Comparison of ENCODE assay signal across 26 cellular contexts in genomic region chr4:1255151-1255550, GRCh38. TPM values are rescaled to one million over a fixed set of nuclear protein-coding genes. Genes with fewer than 3 reads are reported as not detected.
DNase-seq lines count a peak whose midpoint lies in the region; ATAC-seq and TF ChIP-seq lines count a peak whose summit lies in the region.
"Had no signal": no experiment of that assay in that cellular context is flagged by ENCODE, and none has a peak within 500 bp of the region (broad histone marks: within the 10 kb centered on the region; RNA-seq: fewer than 3 reads in every experiment).

No MANE protein-coding gene starts in this region.

- no peaks in the 10 kb centered on the region for H3K27me3 ChIP-seq in naive thymus-derived CD4-positive, alpha-beta T cell (ENCODE audit: control insufficient read depth in 2 of 2, insufficient read depth in 2 of 2, low read length in 2 of 2)
- no peaks in the 10 kb centered on the region for H3K27me3 ChIP-seq in uterus

- DNase-seq in activated CD4-positive, alpha-beta T cell treated with anti-CD3 and anti-CD28 coated beads, Interleukin-2, amount 10 ng/mL, durations not matched to agents 24 days and 14 days = peak; percentile 41
- DNase-seq in activated CD4-positive, alpha-beta T cell treated with anti-CD3 and anti-CD28 coated beads for 4 hours = no peak
- DNase-seq in ELR (ENCODE audit: low read depth) (peak; percentile 9), amniotic epithelial cell (ENCODE audit: low read depth) (peak; percentile 30), DMS114 treated with DMSO at 0.1 percent for 48 hours (lab: John Stamatoyannopoulos, UW; ENCODE audit: unreplicated experiment) (no peak), uterus (no peak)
- DNase-seq in naive thymus-derived CD4-positive, alpha-beta T cell = no peak
- no peak for DNase-seq in activated T-helper 1 cell treated with anti-CD3 and anti-CD28 coated beads, Interleukin-12 subunit alpha, Interleukin-12 subunit beta, Interleukin-2, Interleukin-4 antibody, amounts not matched to agents 30 ng/mL and 10 ng/mL and 1 ng/mL, durations not matched to agents 14 hours and 24 hours and 36 hours (ENCODE audit: low spot score)
- DNase-seq: 8988T, activated gamma-delta T cell, amygdala, cortex of kidney, DMS53, endodermal cell, glutamatergic neuron, kidney, NCI-H1048, NCI-H187 treated with DMSO at 0.1 percent for 48 hours, NCI-H69, T-helper 2 cell had no signal

- peaks cover 23 to 32% of the 10 kb centered on the region in 2 donors for H3K4me1 ChIP-seq in naive thymus-derived CD4-positive, alpha-beta T cell (ENCODE audit: control insufficient read depth in 2 of 2, insufficient read depth in 2 of 2, low read length in 2 of 2)
- peaks cover 0 to 7% of the 10 kb centered on the region in 2 donors for H3K4me1 ChIP-seq in uterus

- peaks cover 34% of the 10 kb centered on the region for H3K4me1 Mint-ChIP-seq in activated CD4-positive, alpha-beta T cell treated with anti-CD3 and anti-CD28 coated beads, Interleukin-2, amount 10 ng/mL, durations not matched to agents 24 days and 14 days
- peaks cover 39 to 73% (median 63%) of the 10 kb centered on the region in 7 donors for H3K4me1 Mint-ChIP-seq in naive thymus-derived CD4-positive, alpha-beta T cell
- H3K4me1 Mint-ChIP-seq in activated T-helper 1 cell treated with anti-CD3 and anti-CD28 coated beads, Interleukin-12 subunit alpha, Interleukin-12 subunit beta, Interleukin-2, Interleukin-4 antibody, amounts not matched to agents 30 ng/mL and 10 ng/mL and 1 ng/mL, durations not matched to agents 14 hours and 24 hours and 36 hours (ENCODE audit: low read depth) = peaks cover 54% of the 10 kb centered on the region
- H3K4me1 Mint-ChIP-seq: endodermal cell had no signal

- H3K36me3 ChIP-seq in naive thymus-derived CD4-positive, alpha-beta T cell (ENCODE audit: control insufficient read depth in 2 of 3, insufficient read depth in 3 of 3, low read length in 3 of 3) = peaks cover 0 to 6% (median 0%) of the 10 kb centered on the region in 3 experiments
- H3K36me3 ChIP-seq in uterus = no peaks in the 10 kb centered on the region

- H3K4me3 ChIP-seq in naive thymus-derived CD4-positive, alpha-beta T cell (ENCODE audit: low read length) = no peak overlapping the region
- H3K4me3 ChIP-seq in uterus = no peak overlapping the region
- H3K4me3 ChIP-seq: GM23338, lung had no signal

- no peaks in the 10 kb centered on the region for H3K9me3 ChIP-seq in naive thymus-derived CD4-positive, alpha-beta T cell (ENCODE audit: control insufficient read depth in 2 of 3, low read length in 3 of 3)
- no peaks in the 10 kb centered on the region for H3K9me3 ChIP-seq in uterus

- H3K4me3 Mint-ChIP-seq in activated CD4-positive, alpha-beta T cell treated with anti-CD3 and anti-CD28 coated beads, Interleukin-2, amount 10 ng/mL, durations not matched to agents 24 days and 14 days = no peak overlapping the region
- peak overlapping the region in 1 of 10 donors; percentile 14 for H3K4me3 Mint-ChIP-seq in naive thymus-derived CD4-positive, alpha-beta T cell
- no peak overlapping the region for H3K4me3 Mint-ChIP-seq in activated T-helper 1 cell treated with anti-CD3 and anti-CD28 coated beads, Interleukin-12 subunit alpha, Interleukin-12 subunit beta, Interleukin-2, Interleukin-4 antibody, amounts not matched to agents 30 ng/mL and 10 ng/mL and 1 ng/mL, durations not matched to agents 14 hours and 24 hours and 36 hours
- H3K4me3 Mint-ChIP-seq: endodermal cell, GM23338, type B pancreatic cell had no signal

- POLR2A ChIA-PET in naive thymus-derived CD4-positive, alpha-beta T cell (lab: Charles Lee) = interaction anchor here (0.9 kb wide), 1 partner anchor 12 kb away, joined by 3 read pairs; no protein-coding TSS in a partner anchor

- no peak for ATAC-seq in naive thymus-derived CD4-positive, alpha-beta T cell
- ATAC-seq: GM23338 had no signal

- H3K27me3 Mint-ChIP-seq in activated CD4-positive, alpha-beta T cell treated with anti-CD3 and anti-CD28 coated beads, Interleukin-2, amount 10 ng/mL, durations not matched to agents 24 days and 14 days = no peaks in the 10 kb centered on the region
- no peaks in the 10 kb centered on the region for H3K27me3 Mint-ChIP-seq in naive thymus-derived CD4-positive, alpha-beta T cell
- no peaks in the 10 kb centered on the region for H3K27me3 Mint-ChIP-seq in activated T-helper 1 cell treated with anti-CD3 and anti-CD28 coated beads, Interleukin-12 subunit alpha, Interleukin-12 subunit beta, Interleukin-2, Interleukin-4 antibody, amounts not matched to agents 30 ng/mL and 10 ng/mL and 1 ng/mL, durations not matched to agents 14 hours and 24 hours and 36 hours (ENCODE audit: insufficient read depth)
- H3K27me3 Mint-ChIP-seq: type B pancreatic cell had no signal

- peaks cover 22% of the 10 kb centered on the region for H3K9me3 Mint-ChIP-seq in activated CD4-positive, alpha-beta T cell treated with anti-CD3 and anti-CD28 coated beads, Interleukin-2, amount 10 ng/mL, durations not matched to agents 24 days and 14 days
- peaks cover 0 to 45% (median 3%) of the 10 kb centered on the region in 11 donors for H3K9me3 Mint-ChIP-seq in naive thymus-derived CD4-positive, alpha-beta T cell
- peaks cover 45% of the 10 kb centered on the region for H3K9me3 Mint-ChIP-seq in activated T-helper 1 cell treated with anti-CD3 and anti-CD28 coated beads, Interleukin-12 subunit alpha, Interleukin-12 subunit beta, Interleukin-2, Interleukin-4 antibody, amounts not matched to agents 30 ng/mL and 10 ng/mL and 1 ng/mL, durations not matched to agents 14 hours and 24 hours and 36 hours

- CTCF ChIA-PET in naive thymus-derived CD4-positive, alpha-beta T cell (lab: Charles Lee) = no interaction called here

- no peak overlapping the region for H3K27ac Mint-ChIP-seq in activated CD4-positive, alpha-beta T cell treated with anti-CD3 and anti-CD28 coated beads, Interleukin-2, amount 10 ng/mL, durations not matched to agents 24 days and 14 days
- H3K27ac Mint-ChIP-seq in naive thymus-derived CD4-positive, alpha-beta T cell = peak overlapping the region in 5 of 9 donors; percentile 54 to 93 (median 89)
- H3K27ac Mint-ChIP-seq in activated T-helper 1 cell treated with anti-CD3 and anti-CD28 coated beads, Interleukin-12 subunit alpha, Interleukin-12 subunit beta, Interleukin-2, Interleukin-4 antibody, amounts not matched to agents 30 ng/mL and 10 ng/mL and 1 ng/mL, durations not matched to agents 14 hours and 24 hours and 36 hours = no peak overlapping the region
- H3K27ac Mint-ChIP-seq: endodermal cell, GM23338, type B pancreatic cell had no signal

- H3K27ac ChIP-seq in naive thymus-derived CD4-positive, alpha-beta T cell (ENCODE audit: low read depth, low read length) = no peak overlapping the region
- no peak overlapping the region for H3K27ac ChIP-seq in uterus
- H3K27ac ChIP-seq: KMS-11, RWPE1, VCaP had no signal

- no peak for TF ChIP-seq CTCF in uterus (IDR thresholded peaks at IDR 0.05)

- intact Hi-C loops in activated CD4-positive, alpha-beta T cell treated with anti-CD3 and anti-CD28 coated beads, Interleukin-2, amount 10 ng/mL, durations not matched to agents 24 days and 14 days (cut with micrococcal nuclease) = no loop called here
- intact Hi-C loops in naive thymus-derived CD4-positive, alpha-beta T cell (cut with micrococcal nuclease) = no loop called here
- intact Hi-C loops in activated T-helper 1 cell treated with anti-CD3 and anti-CD28 coated beads, Interleukin-12 subunit alpha, Interleukin-12 subunit beta, Interleukin-2, Interleukin-4 antibody, amounts not matched to agents 30 ng/mL and 10 ng/mL and 1 ng/mL, durations not matched to agents 14 hours and 24 hours and 36 hours (cut with micrococcal nuclease) = no loop called here
- intact Hi-C loops in uterus (cut with DNase I; ENCODE audit: low total_unique reads) = no loop called here

- no peak for TF ChIP-seq POLR2A in uterus (IDR thresholded peaks at IDR 0.05)

- peaks cover 53% of the 10 kb centered on the region for H3K36me3 Mint-ChIP-seq in activated CD4-positive, alpha-beta T cell treated with anti-CD3 and anti-CD28 coated beads, Interleukin-2, amount 10 ng/mL, durations not matched to agents 24 days and 14 days (ENCODE audit: low read depth)
- peaks cover 0 to 74% (median 0%) of the 10 kb centered on the region in 5 donors for H3K36me3 Mint-ChIP-seq in naive thymus-derived CD4-positive, alpha-beta T cell
- peaks cover 50% of the 10 kb centered on the region for H3K36me3 Mint-ChIP-seq in activated T-helper 1 cell treated with anti-CD3 and anti-CD28 coated beads, Interleukin-12 subunit alpha, Interleukin-12 subunit beta, Interleukin-2, Interleukin-4 antibody, amounts not matched to agents 30 ng/mL and 10 ng/mL and 1 ng/mL, durations not matched to agents 14 hours and 24 hours and 36 hours (ENCODE audit: low read depth)

RNA-seq across cellular contexts. Expression of gene CTBP1, which starts 6.2 kb away (rescaled TPM):
- total RNA-seq in activated CD4-positive, alpha-beta T cell treated with anti-CD3 and anti-CD28 coated beads, Interleukin-2, amount 10 ng/mL, durations not matched to agents 24 days and 14 days = 190 and 200 TPM in 2 replicates
- total RNA-seq in naive thymus-derived CD4-positive, alpha-beta T cell = 100 to 1,000 TPM; 177 to 233 (median 200) TPM
- polyA plus RNA-seq in naive thymus-derived CD4-positive, alpha-beta T cell = 10 to 100 TPM; 57.2 to 79.2 TPM
- total RNA-seq in activated T-helper 1 cell treated with anti-CD3 and anti-CD28 coated beads, Interleukin-12 subunit alpha, Interleukin-12 subunit beta, Interleukin-2, Interleukin-4 antibody, amounts not matched to agents 30 ng/mL and 10 ng/mL and 1 ng/mL, durations not matched to agents 14 hours and 24 hours and 36 hours = 203 and 206 TPM in 2 replicates
- total RNA-seq in uterus = 100 to 1,000 TPM; 104 to 193 (median 162) TPM

RNA-seq across cellular contexts. Expression of gene MAEA, which starts 34.5 kb away (rescaled TPM):
- total RNA-seq in activated CD4-positive, alpha-beta T cell treated with anti-CD3 and anti-CD28 coated beads, Interleukin-2, amount 10 ng/mL, durations not matched to agents 24 days and 14 days = 61.3 and 62.6 TPM in 2 replicates
- 10 to 100 TPM; 56.2 to 92.2 (median 79.4) TPM for total RNA-seq in naive thymus-derived CD4-positive, alpha-beta T cell
- polyA plus RNA-seq in naive thymus-derived CD4-positive, alpha-beta T cell = 10 to 100 TPM; 45.3 to 88.5 TPM
- total RNA-seq in activated T-helper 1 cell treated with anti-CD3 and anti-CD28 coated beads, Interleukin-12 subunit alpha, Interleukin-12 subunit beta, Interleukin-2, Interleukin-4 antibody, amounts not matched to agents 30 ng/mL and 10 ng/mL and 1 ng/mL, durations not matched to agents 14 hours and 24 hours and 36 hours = 67.1 and 68.1 TPM in 2 replicates
- 10 to 100 TPM; 32.3 to 70.7 (median 67.8) TPM for total RNA-seq in uterus

Comparison
In these comparisons a context has a peak if more than half of its experiments do, and no peak if none do; other contexts are left out.
1. DNase-seq: peak in activated CD4-positive, alpha-beta T cell treated with anti-CD3 and anti-CD28 coated beads, Interleukin-2, amount 10 ng/mL, durations not matched to agents 24 days and 14 days (single experiment), ELR (single experiment) and amniotic epithelial cell (single experiment); none in activated CD4-positive, alpha-beta T cell treated with anti-CD3 and anti-CD28 coated beads for 4 hours (0 of 2), naive thymus-derived CD4-positive, alpha-beta T cell (0 of 9), DMS114 treated with DMSO at 0.1 percent for 48 hours (single experiment), activated T-helper 1 cell treated with anti-CD3 and anti-CD28 coated beads, Interleukin-12 subunit alpha, Interleukin-12 subunit beta, Interleukin-2, Interleukin-4 antibody, amounts not matched to agents 30 ng/mL and 10 ng/mL and 1 ng/mL, durations not matched to agents 14 hours and 24 hours and 36 hours (single experiment) and uterus (0 of 2).
2. H3K27ac Mint-ChIP-seq: peak in naive thymus-derived CD4-positive, alpha-beta T cell (5 of 9); none in activated CD4-positive, alpha-beta T cell treated with anti-CD3 and anti-CD28 coated beads, Interleukin-2, amount 10 ng/mL, durations not matched to agents 24 days and 14 days (single experiment) and activated T-helper 1 cell treated with anti-CD3 and anti-CD28 coated beads, Interleukin-12 subunit alpha, Interleukin-12 subunit beta, Interleukin-2, Interleukin-4 antibody, amounts not matched to agents 30 ng/mL and 10 ng/mL and 1 ng/mL, durations not matched to agents 14 hours and 24 hours and 36 hours (single experiment).